ENCODE assay signal across 9 cellular contexts in the genomic region with DNA sequence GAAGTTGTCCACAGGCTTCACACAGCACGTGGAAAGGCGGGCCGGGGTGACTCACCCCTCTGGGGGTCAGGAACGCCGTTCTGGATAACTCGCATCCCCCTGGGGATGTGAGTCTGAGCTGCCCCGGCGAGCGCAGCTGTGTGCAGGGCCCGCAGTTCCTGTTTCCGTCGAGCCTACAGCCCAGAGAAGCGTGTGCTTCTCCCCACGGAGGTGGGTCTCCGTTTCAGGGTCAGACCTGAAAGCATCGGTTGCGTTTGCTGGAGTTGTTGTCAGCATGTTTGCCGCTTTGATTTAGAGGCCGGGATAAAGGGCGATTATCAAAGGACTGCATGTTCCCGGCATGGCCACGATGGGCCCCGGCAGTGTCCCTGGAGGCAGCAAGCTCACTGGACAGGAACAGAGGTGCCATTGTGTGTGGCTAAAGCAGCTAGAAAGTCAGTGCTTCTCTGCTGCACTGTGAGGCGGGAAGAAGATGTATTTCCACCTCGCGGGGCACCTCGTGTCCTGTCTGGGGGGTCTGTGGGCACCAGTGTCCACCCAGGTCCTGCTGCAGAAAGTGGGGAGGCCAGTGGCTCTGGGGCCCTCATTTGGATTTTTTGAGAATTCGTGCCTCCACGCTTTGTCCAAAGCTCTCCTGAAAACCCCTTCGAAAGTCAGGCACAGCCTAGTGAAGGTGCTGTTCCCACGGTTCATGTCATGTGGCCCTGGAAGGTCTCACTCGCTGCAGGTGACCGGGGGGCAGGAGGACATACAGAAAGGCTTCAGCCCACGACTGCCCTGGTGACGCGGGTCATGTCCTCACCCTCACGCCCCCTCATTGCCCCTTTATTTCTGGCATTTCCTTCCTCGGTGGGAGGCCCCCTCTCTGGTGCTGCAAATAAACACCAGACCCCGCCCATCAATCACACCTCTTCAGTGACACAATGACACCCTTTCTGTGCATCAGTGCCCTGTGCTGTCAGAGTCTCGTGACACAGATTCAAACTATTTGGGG. TPM values are rescaled to one million over a fixed set of nuclear protein-coding genes. Genes with fewer than 3 reads are reported as not detected.
A peak's percentile ranks its signal among the peaks of the same experiment; 100 is the strongest.
DNase-seq lines count a peak whose midpoint lies in the region; ATAC-seq and TF ChIP-seq lines count a peak whose summit lies in the region.
"Had no signal": no experiment of that assay in that cellular context is flagged by ENCODE, and none has a peak within 500 bp of the region (broad histone marks: within the 10 kb centered on the region; RNA-seq: fewer than 3 reads in every experiment).

No MANE protein-coding gene starts in this region.

- ATAC-seq in GM18861 (IDR thresholded peaks at IDR 0.05; ENCODE audit: unreplicated experiment) (peak; percentile 82), HG02759 (IDR thresholded peaks at IDR 0.05; ENCODE audit: unreplicated experiment) (peak; percentile 85), left ventricle myocardium superior (peak; percentile 81)

- intact Hi-C loops in left ventricle myocardium superior (cut with micrococcal nuclease) = no loop called here

- no peak for TF ChIP-seq CTCF in suprapubic skin (IDR thresholded peaks at IDR 0.05)

- no peak for TF ChIP-seq EP300 in suprapubic skin (IDR thresholded peaks at IDR 0.05)

- WGBS in suprapubic skin = 50% methylated on average over 38 of the region's 40 CpGs

- H3K36me3 ChIP-seq in suprapubic skin = no peaks in the 10 kb centered on the region

- H3K9me3 ChIP-seq in suprapubic skin = no peaks in the 10 kb centered on the region

- H3K27ac ChIP-seq in suprapubic skin = peak overlapping the region; percentile 24
- H3K27ac ChIP-seq: SK-N-MC had no signal

- no peak overlapping the region for H3K4me3 ChIP-seq in suprapubic skin
- H3K4me3 ChIP-seq: SK-N-MC had no signal

- DNase-seq in RPMI7951 (ENCODE audit: low read depth) = peak; percentile 79
- peak; percentile 67 for DNase-seq in left ventricle myocardium superior
- no peak for DNase-seq in suprapubic skin (ENCODE audit: low spot score in 2 of 2)
- no peak for DNase-seq in NCI-H2171 treated with DMSO at 0.1 percent for 48 hours (lab: John Stamatoyannopoulos, UW)
- DNase-seq in activated gamma-delta T cell treated with Interleukin-2 at 50 U/mL for 16 hours = no peak
- no peak for DNase-seq in activated CD4-positive, CD25-positive, alpha-beta regulatory T cell treated with anti-CD3 and anti-CD28 coated beads, Interleukin-2, amount 50 U/mL, for 72 hours

- peaks cover 7% of the 10 kb centered on the region for H3K4me1 ChIP-seq in suprapubic skin

- no peak for TF ChIP-seq POLR2A in suprapubic skin (IDR thresholded peaks at IDR 0.05)

- no peaks in the 10 kb centered on the region for H3K27me3 ChIP-seq in suprapubic skin

RNA-seq across cellular contexts. Expression of gene GDI2, which starts 27.4 kb away (rescaled TPM):
- total RNA-seq in RPMI7951 (2014; rRNA removed; shearing (Covaris generic)) = 441 and 493 TPM in 2 replicates
- total RNA-seq in left ventricle myocardium superior = 107 TPM
- 100 to 1,000 TPM; 243 to 270 (median 256) TPM for total RNA-seq in suprapubic skin

RNA-seq across cellular contexts. Expression of gene ANKRD16, which starts 49.1 kb away (rescaled TPM):
- 3.5 and 5.8 TPM in 2 replicates for total RNA-seq in RPMI7951 (2014; rRNA removed; shearing (Covaris generic))
- 3.8 TPM for total RNA-seq in left ventricle myocardium superior
- total RNA-seq in suprapubic skin = 10 to 100 TPM in 2 of 4 donors, 1 to 10 TPM in 2; 6.6 to 10.8 (median 9.7) TPM

RNA-seq across cellular contexts. Expression of gene FBH1, which starts 49.4 kb away (rescaled TPM):
- 73.9 and 92.2 TPM in 2 replicates for total RNA-seq in RPMI7951 (2014; rRNA removed; shearing (Covaris generic))
- 78.7 TPM for total RNA-seq in left ventricle myocardium superior
- total RNA-seq in suprapubic skin = 100 to 1,000 TPM in 2 of 4 donors, 10 to 100 TPM in 2; 70.9 to 131 (median 90.6) TPM

Comparison
In these comparisons a context has a peak if more than half of its experiments do, and no peak if none do; other contexts are left out.
1. DNase-seq: peak in RPMI7951 (single experiment) and left ventricle myocardium superior (single experiment); none in suprapubic skin (0 of 2), NCI-H2171 treated with DMSO at 0.1 percent for 48 hours (single experiment), activated gamma-delta T cell treated with Interleukin-2 at 50 U/mL for 16 hours (single experiment) and activated CD4-positive, CD25-positive, alpha-beta regulatory T cell treated with anti-CD3 and anti-CD28 coated beads, Interleukin-2, amount 50 U/mL, for 72 hours (single experiment).
2. Peak in every context shown above with its lines, with median percentiles within 50 percentile points of each other: ATAC-seq.